In the genomic region with DNA sequence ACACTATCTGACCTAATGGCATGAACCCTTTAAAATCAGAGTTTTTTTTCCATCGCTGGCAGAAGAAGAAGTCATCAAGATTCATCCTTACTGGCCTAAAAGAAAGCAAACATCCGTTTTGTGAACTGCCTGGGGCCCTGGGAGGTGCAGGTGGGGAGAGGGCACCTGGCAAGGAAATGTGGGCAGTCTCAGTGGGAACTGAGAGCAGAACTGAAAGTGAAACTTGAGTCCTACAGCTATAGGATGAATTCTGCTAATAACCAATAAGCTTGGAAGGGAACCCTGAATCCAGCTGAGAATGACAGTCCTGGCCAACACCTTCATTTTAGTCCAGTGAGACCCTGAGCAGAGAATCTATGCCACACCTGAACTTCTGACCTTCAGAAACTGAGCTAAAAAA, we compare ENCODE assay signal across 8 cellular contexts.
DNase-seq lines count a peak whose midpoint lies in the region; ATAC-seq lines count a peak whose summit lies in the region.

No MANE protein-coding gene starts in this region.

- peaks cover 28% of the 10 kb centered on the region for H3K4me1 Mint-ChIP-seq in activated T-cell treated with anti-CD3 and anti-CD28 coated beads, Interleukin-2, amount 50 U/mL, for 4 hours (ENCODE audit: low read depth)

- no peaks in the 10 kb centered on the region for H3K27me3 Mint-ChIP-seq in activated T-cell treated with anti-CD3 and anti-CD28 coated beads, Interleukin-2, amount 50 U/mL, for 4 hours (ENCODE audit: low read depth)

- no peaks in the 10 kb centered on the region for H3K9me3 Mint-ChIP-seq in activated T-cell treated with anti-CD3 and anti-CD28 coated beads, Interleukin-2, amount 50 U/mL, for 4 hours

- peak overlapping the region; percentile 17 for H3K4me3 Mint-ChIP-seq in activated T-cell treated with anti-CD3 and anti-CD28 coated beads, Interleukin-2, amount 50 U/mL, for 4 hours

- ATAC-seq in activated T-cell treated with anti-CD3 and anti-CD28 coated beads, Interleukin-2, amount 50 U/mL, for 4 hours: peak in 1 of 2 donors; percentile 30
- peak; percentile 98 for ATAC-seq in HG02678 (IDR thresholded peaks at IDR 0.05; ENCODE audit: unreplicated experiment)

- no peak for DNase-seq in activated T-cell treated with anti-CD3 and anti-CD28 coated beads, Interleukin-2, amount 50 U/mL, for 4 hours
- DNase-seq in activated T-cell treated with anti-CD3 and anti-CD28 coated beads, Interleukin-2, amount 50 U/mL, for 1 hour: no peak
- DNase-seq in NCI-H2107 (lab: John Stamatoyannopoulos, UW) (peak; percentile 27), renal cortical epithelial cell (ENCODE audit: low read depth) (peak; percentile 2), DMS79 (lab: John Stamatoyannopoulos, UW) (no peak), G401 (ENCODE audit: low spot score) (no peak), SIG-M5 treated with dmso at 0.1 percent for 504 hours (lab: John Stamatoyannopoulos, UW; ENCODE audit: unreplicated experiment) (no peak)

- in situ Hi-C loops in G401 (cut with HindIII; ENCODE audit: low sequenced_read_pairs): no loop called here

- H3K36me3 Mint-ChIP-seq in activated T-cell treated with anti-CD3 and anti-CD28 coated beads, Interleukin-2, amount 50 U/mL, for 4 hours (ENCODE audit: insufficient read depth): no peaks in the 10 kb centered on the region

Comparison
In these comparisons a context has a peak if more than half of its experiments do, and no peak if none do; other contexts are left out.
1. DNase-seq: peak in NCI-H2107 (single experiment) and renal cortical epithelial cell (single experiment); none in activated T-cell treated with anti-CD3 and anti-CD28 coated beads, Interleukin-2, amount 50 U/mL, for 4 hours (single experiment), activated T-cell treated with anti-CD3 and anti-CD28 coated beads, Interleukin-2, amount 50 U/mL, for 1 hour (single experiment), DMS79 (single experiment), G401 (single experiment) and SIG-M5 treated with dmso at 0.1 percent for 504 hours (single experiment).